1 cellular context compared by ENCODE assay signal in genomic region chr20:20000223-20000968, GRCh38.
TF ChIP-seq lines count a peak whose summit lies in the region.

No MANE protein-coding gene starts in this region.

TF ChIP-seq in K562, 482 proteins besides CTCF, POLR2A, EP300 and RAD21:
- TF ChIP-seq RBM34 (IDR thresholded peaks at IDR 0.05; ENCODE audit: borderline replicate concordance, insufficient read depth, low read length) (no peak), PBX2 (CRISPR knock-in tag; IDR thresholded peaks at IDR 0.05; ENCODE audit: low read depth) (no peak), PBX2 (tag; conservative IDR thresholded peaks at IDR 0.05; ENCODE audit: low read depth) (peak; percentile 50; the same call in 1 of the 2 replicates), KAT7 (CRISPR knock-in tag; IDR thresholded peaks at IDR 0.05; ENCODE audit: borderline replicate concordance) (no peak), NFIC (IDR thresholded peaks at IDR 0.05) (no peak)
